Comparison of ENCODE assay signal across 16 cellular contexts in the genomic region with DNA sequence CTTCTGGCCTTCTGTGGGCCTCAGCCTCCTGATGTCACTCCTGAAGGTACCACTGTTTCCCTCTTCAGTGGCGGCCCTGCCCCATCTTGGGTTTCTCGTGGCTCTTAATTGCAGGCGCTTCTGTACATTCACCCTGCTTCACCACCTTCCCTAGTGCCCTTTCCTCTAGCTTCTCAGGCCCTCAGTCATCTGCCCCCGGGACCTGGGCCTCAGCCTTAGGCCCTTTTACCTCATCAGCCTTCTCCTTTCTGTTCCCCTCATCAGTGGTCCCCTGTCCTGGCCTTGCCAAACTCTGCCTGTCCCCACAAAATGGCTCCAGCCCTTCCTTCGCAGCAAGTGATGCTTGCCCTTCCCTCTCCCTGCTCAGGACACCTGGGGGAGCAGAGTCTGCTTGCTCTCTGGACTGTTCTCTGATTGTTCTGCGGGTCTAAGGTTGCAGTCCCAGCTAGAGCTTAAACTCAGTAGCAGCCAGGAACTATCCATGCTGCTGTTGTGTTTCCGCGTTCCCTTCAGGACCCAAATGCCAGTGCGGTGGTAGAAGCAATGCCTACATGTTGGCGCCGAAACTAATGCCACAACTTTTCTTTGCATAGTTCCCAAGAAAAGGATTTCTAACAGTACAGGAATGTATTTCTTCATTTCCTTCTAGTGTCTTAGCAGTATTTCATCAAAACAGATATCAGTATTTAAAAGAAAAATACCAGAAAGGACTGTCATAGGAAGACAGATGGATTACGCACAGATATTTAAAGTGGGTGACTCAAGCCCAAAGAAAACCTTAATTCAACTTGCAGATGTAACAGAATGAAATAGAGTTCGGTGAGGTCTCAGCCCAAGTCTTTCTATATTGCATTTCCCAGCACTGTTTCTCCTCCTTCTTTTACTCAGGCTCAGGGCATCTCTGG. TPM values are rescaled to one million over a fixed set of nuclear protein-coding genes. Genes with fewer than 3 reads are reported as not detected.
DNase-seq lines count a peak whose midpoint lies in the region; ATAC-seq lines count a peak whose summit lies in the region.
"Had no signal": no experiment of that assay in that cellular context is flagged by ENCODE, and none has a peak within 500 bp of the region (broad histone marks: within the 10 kb centered on the region; RNA-seq: fewer than 3 reads in every experiment).

No MANE protein-coding gene starts in this region.

- peaks cover 54% of the 10 kb centered on the region for H3K4me1 ChIP-seq in skeletal muscle satellite cell (ENCODE audit: control insufficient read depth, insufficient read depth, low read length)

- peak overlapping the region; percentile 89 for H3K9ac ChIP-seq in skeletal muscle satellite cell (ENCODE audit: low read depth, low read length)
- H3K9ac ChIP-seq: KMS-11 had no signal

- H3K9me3 Mint-ChIP-seq in activated T-cell treated with anti-CD3 and anti-CD28 coated beads, Interleukin-2, amount 50 U/mL, for 72 hours = peaks cover 0 to 2% of the 10 kb centered on the region in 2 donors

- DNase-seq in activated T-cell treated with anti-CD3 and anti-CD28 coated beads, Interleukin-2, amount 50 U/mL, for 72 hours = no peak
- DNase-seq in activated T-cell treated with anti-CD3 and anti-CD28 coated beads for 4 hours (no peak), T-helper 17 cell (no peak), fibroblast of gingiva (ENCODE audit: low read depth) (peak; percentile 88), midbrain (lab: John Stamatoyannopoulos, UW) (no peak), NCI-H2081 treated with DMSO at 0.1 percent for 48 hours (lab: John Stamatoyannopoulos, UW) (no peak), UCSD-AML1 (lab: John Stamatoyannopoulos, UW; ENCODE audit: unreplicated experiment) (no peak)
- DNase-seq: 8988T; activated T-cell treated with anti-CD3 and anti-CD28 coated beads, Interleukin-2, amount 50 U/mL, for 1 hour; GF-D8; GOT3; mucosa of descending colon; PC-9 had no signal

- no peaks in the 10 kb centered on the region for H3K27me3 Mint-ChIP-seq in activated T-cell treated with anti-CD3 and anti-CD28 coated beads, Interleukin-2, amount 50 U/mL, for 72 hours (ENCODE audit: low read depth)
- H3K27me3 Mint-ChIP-seq in T-helper 17 cell = no peaks in the 10 kb centered on the region

- H3K4me2 ChIP-seq in skeletal muscle satellite cell (ENCODE audit: low read length) = peak overlapping the region; percentile 65
- H3K4me2 ChIP-seq: KMS-11, PC-9 had no signal

- ATAC-seq in activated T-cell treated with anti-CD3 and anti-CD28 coated beads, Interleukin-2, amount 50 U/mL, for 72 hours (replicated peaks in 1 of 2) = no peak
- ATAC-seq in T-helper 17 cell = no peak
- ATAC-seq: mucosa of descending colon had no signal

- peaks cover 8 to 28% of the 10 kb centered on the region in 2 donors for H3K36me3 Mint-ChIP-seq in activated T-cell treated with anti-CD3 and anti-CD28 coated beads, Interleukin-2, amount 50 U/mL, for 72 hours (ENCODE audit: insufficient read depth in 2 of 2)
- H3K36me3 Mint-ChIP-seq in T-helper 17 cell (ENCODE audit: low read depth) = peaks cover 10% of the 10 kb centered on the region

- peak overlapping the region; percentile 6 for H3K27ac Mint-ChIP-seq in activated T-cell treated with anti-CD3 and anti-CD28 coated beads, Interleukin-2, amount 50 U/mL, for 72 hours
- H3K27ac Mint-ChIP-seq in T-helper 17 cell = peak overlapping the region; percentile 84

- peak overlapping the region; percentile 56 for H3K4me3 ChIP-seq in skeletal muscle satellite cell (ENCODE audit: low read length)
- H3K4me3 ChIP-seq: coronary artery, mucosa of descending colon, PC-9 had no signal

- H3K4me3 Mint-ChIP-seq in activated T-cell treated with anti-CD3 and anti-CD28 coated beads, Interleukin-2, amount 50 U/mL, for 72 hours = no peak overlapping the region
- no peak overlapping the region for H3K4me3 Mint-ChIP-seq in T-helper 17 cell

- no peaks in the 10 kb centered on the region for H3K27me3 ChIP-seq in skeletal muscle satellite cell (ENCODE audit: control insufficient read depth, insufficient read depth, low read length)

- peaks cover 39% of the 10 kb centered on the region for H3K4me1 Mint-ChIP-seq in activated T-cell treated with anti-CD3 and anti-CD28 coated beads, Interleukin-2, amount 50 U/mL, for 72 hours (ENCODE audit: low read depth)
- peaks cover 38% of the 10 kb centered on the region for H3K4me1 Mint-ChIP-seq in T-helper 17 cell

- H3K9me3 ChIP-seq in T-helper 17 cell (ENCODE audit: control insufficient read depth, low read length, poor library complexity, severe bottlenecking) (no peaks in the 10 kb centered on the region), skeletal muscle satellite cell (replicated peaks; ENCODE audit: low read length) (no peaks in the 10 kb centered on the region)
- H3K9me3 ChIP-seq: mucosa of descending colon had no signal

- H3K36me3 ChIP-seq in skeletal muscle satellite cell (ENCODE audit: insufficient read depth, low read length) = peaks cover 62% of the 10 kb centered on the region

RNA-seq across cellular contexts. Expression of gene ASB1, which starts 7.5 kb away (rescaled TPM):
- total RNA-seq in activated T-cell treated with anti-CD3 and anti-CD28 coated beads, Interleukin-2, amount 50 U/mL, for 72 hours = 10 to 100 TPM; 49.2 to 52.3 TPM
- 10 to 100 TPM; 11.9 to 14.3 TPM for total RNA-seq in T-helper 17 cell
- 29.5 and 35.0 TPM in 2 replicates for total RNA-seq in skeletal muscle satellite cell (2012; rRNA removed)
